Comparison of ENCODE assay signal across 10 cellular contexts in genomic region chr15:56356616-56357015, GRCh38. TPM values are rescaled to one million over a fixed set of nuclear protein-coding genes. Genes with fewer than 3 reads are reported as not detected.
A peak's percentile ranks its signal among the peaks of the same experiment; 100 is the strongest.
DNase-seq lines count a peak whose midpoint lies in the region; ATAC-seq, FAIRE-seq and TF ChIP-seq lines count a peak whose summit lies in the region.
"Had no signal": no experiment of that assay in that cellular context is flagged by ENCODE, and none has a peak within 500 bp of the region (broad histone marks: within the 10 kb centered on the region; RNA-seq: fewer than 3 reads in every experiment).

No MANE protein-coding gene starts in this region.

- no peak for TF ChIP-seq CTCF in bronchial epithelial cell (IDR thresholded peaks at IDR 0.05; ENCODE audit: insufficient read depth, low read length, severe bottlenecking)
- TF ChIP-seq CTCF in WERI-Rb-1 (IDR thresholded peaks at IDR 0.05; ENCODE audit: low read depth, low read length), result no peak

- FAIRE-seq in bronchial epithelial cell (lab: Jason Lieb, UNC), result no peak

- DNase-seq in EL (peak; percentile 58), Kasumi-1 (lab: John Stamatoyannopoulos, UW) (peak; percentile 7 to 16), bronchial epithelial cell (ENCODE audit: low read depth) (peak; percentile 22), WERI-Rb-1 (no peak), mesenteric fat pad (ENCODE audit: low spot score) (no peak)
- DNase-seq in effector CD4-positive, alpha-beta T cell, result no peak
- no peak for DNase-seq in activated naive CD4-positive, alpha-beta T cell (lab: John Stamatoyannopoulos, UW)
- DNase-seq: left lung had no signal

- H3K27me3 ChIP-seq in bronchial epithelial cell (ENCODE audit: control insufficient read depth, insufficient read depth, low read length), result no peaks in the 10 kb centered on the region
- no peaks in the 10 kb centered on the region for H3K27me3 ChIP-seq in WERI-Rb-1 (ENCODE audit: insufficient read depth, low read depth, severe bottlenecking)
- H3K27me3 ChIP-seq: left lung had no signal

- H3K36me3 ChIP-seq in bronchial epithelial cell (ENCODE audit: control insufficient read depth, insufficient read depth, low read length), result no peaks in the 10 kb centered on the region
- no peaks in the 10 kb centered on the region for H3K36me3 ChIP-seq in WERI-Rb-1
- H3K36me3 ChIP-seq: left lung had no signal

- no peaks in the 10 kb centered on the region for H3K9me3 ChIP-seq in WERI-Rb-1 (ENCODE audit: severe bottlenecking)
- H3K9me3 ChIP-seq: left lung had no signal

- ATAC-seq in GM21723 (IDR thresholded peaks at IDR 0.05; ENCODE audit: unreplicated experiment), result peak; percentile 60
- ATAC-seq: activated T-helper 17 cell treated with anti-CD3 and anti-CD28 coated beads, Interleukin-2, amount 50 U/mL, for 72 hours; left lung had no signal

- H3K27ac ChIP-seq in WERI-Rb-1, result no peak overlapping the region
- H3K27ac ChIP-seq: left lung had no signal

- H3K4me3 ChIP-seq in bronchial epithelial cell (ENCODE audit: low read depth, low read length) (no peak overlapping the region), WERI-Rb-1 (ENCODE audit: low read depth, low read length) (no peak overlapping the region)
- H3K4me3 ChIP-seq: left lung had no signal

RNA-seq across cellular contexts. Expression of gene TEX9, which starts 8.6 kb away (rescaled TPM):
- total RNA-seq in bronchial epithelial cell, result 2.6 and 3.6 TPM in 2 replicates
- 1.6 TPM for total RNA-seq in mesenteric fat pad

Comparison
In these comparisons a context has a peak if more than half of its experiments do, and no peak if none do; other contexts are left out.
1. DNase-seq: peak in EL (single experiment), Kasumi-1 (2 of 2) and bronchial epithelial cell (single experiment); none in effector CD4-positive, alpha-beta T cell (single experiment), activated naive CD4-positive, alpha-beta T cell (0 of 4), WERI-Rb-1 (single experiment) and mesenteric fat pad (single experiment).